9 cellular contexts compared by ENCODE assay signal in the genomic region with DNA sequence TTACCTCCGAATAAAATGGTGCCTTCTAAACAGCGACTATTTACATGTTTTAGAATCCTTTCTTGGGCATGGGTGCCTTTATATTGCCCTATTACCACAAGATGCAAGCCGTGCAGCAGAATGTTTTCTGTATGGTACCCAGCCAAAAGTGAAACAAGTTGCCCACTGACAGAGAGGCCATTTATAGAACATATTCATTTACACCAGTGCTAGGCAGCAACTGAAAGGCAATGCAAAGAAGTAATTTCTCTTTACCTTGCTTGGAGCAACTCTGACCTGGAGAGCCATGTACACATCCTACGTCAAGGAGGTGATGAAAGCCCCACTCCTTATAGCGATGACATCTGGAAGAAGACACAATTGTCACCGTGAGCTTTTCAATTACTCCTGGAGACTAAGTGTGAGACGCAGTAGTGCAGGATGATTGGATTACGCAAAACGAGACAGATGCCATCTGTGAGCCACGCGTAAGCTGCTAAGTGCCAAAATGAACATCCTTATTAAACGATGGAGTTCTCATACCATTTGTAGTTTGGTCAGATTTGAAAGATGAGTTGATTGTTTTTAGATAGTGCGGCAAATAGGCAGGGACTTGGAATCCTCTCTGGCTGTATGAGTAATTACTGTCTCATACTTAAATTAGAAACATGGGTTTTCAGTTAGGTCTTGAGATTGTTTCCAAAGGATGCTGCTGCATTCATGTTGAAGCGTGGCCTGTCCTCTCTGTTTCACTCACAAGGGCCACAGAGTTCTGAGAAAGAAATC. TPM values are rescaled to one million over a fixed set of nuclear protein-coding genes. Genes with fewer than 3 reads are reported as not detected.
DNase-seq lines count a peak whose midpoint lies in the region; ATAC-seq, FAIRE-seq and TF ChIP-seq lines count a peak whose summit lies in the region.
"Had no signal": no experiment of that assay in that cellular context is flagged by ENCODE, and none has a peak within 500 bp of the region (broad histone marks: within the 10 kb centered on the region; RNA-seq: fewer than 3 reads in every experiment).

A gene with protein sequence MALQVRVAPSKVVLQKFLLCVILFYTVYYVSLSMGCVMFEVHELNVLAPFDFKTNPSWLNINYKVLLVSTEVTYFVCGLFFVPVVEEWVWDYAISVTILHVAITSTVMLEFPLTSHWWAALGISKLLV (minus strand): TSS at position 415 of the 765 bp plus-strand sequence. CDS start 127 bp downstream, at position 288.

- no peaks in the 10 kb centered on the region for H3K36me3 ChIP-seq in BJ (ENCODE audit: control insufficient read depth, insufficient read depth, low read length)
- H3K36me3 ChIP-seq in keratinocyte (ENCODE audit: control insufficient read depth in 2 of 2, extremely low read depth in 1 of 2, insufficient read depth in 2 of 2, low read length in 2 of 2): no peaks in the 10 kb centered on the region
- no peaks in the 10 kb centered on the region for H3K36me3 ChIP-seq in tibial nerve
- H3K36me3 ChIP-seq in colonic mucosa: no peaks in the 10 kb centered on the region

- H3K9ac ChIP-seq in keratinocyte (ENCODE audit: control insufficient read depth, extremely low read depth, insufficient read depth, low read length): no peak within 1 kb of the TSS
- no peak within 1 kb of the TSS for H3K9ac ChIP-seq in colonic mucosa (ENCODE audit: low read depth in 2 of 2, low read length in 2 of 2)

- TF ChIP-seq CTCF in BJ (IDR thresholded peaks at IDR 0.05; ENCODE audit: insufficient read depth, low read depth, low read length) (no peak), keratinocyte (optimal IDR thresholded peaks at IDR 0.05 in 1 of 3, IDR thresholded peaks at IDR 0.05 in 1 of 3, conservative IDR thresholded peaks at IDR 0.05 in 1 of 3; ENCODE audit: extremely low read depth in 1 of 3, insufficient read depth in 2 of 3, low read length in 3 of 3) (no peak), tibial nerve (IDR thresholded peaks at IDR 0.05) (no peak), colonic mucosa (IDR thresholded peaks at IDR 0.05) (no peak)

- FAIRE-seq in H54 (lab: Jason Lieb, UNC) (peak; percentile 71), keratinocyte (lab: Jason Lieb, UNC) (peak; percentile 41), urothelium cell line (lab: Jason Lieb, UNC) (no peak)

- peaks cover 7% of the 10 kb centered on the region for H3K9me3 Mint-ChIP-seq in activated CD8-positive, alpha-beta T cell treated with anti-CD3 and anti-CD28 coated beads, Interleukin-2, amount 10 ng/mL, durations not matched to agents 7 days and 5 days (ENCODE audit: insufficient read depth)

- peak; percentile 61 for ATAC-seq in activated CD8-positive, alpha-beta T cell treated with anti-CD3 and anti-CD28 coated beads, Interleukin-2, amount 10 ng/mL, durations not matched to agents 7 days and 5 days
- ATAC-seq in HG02678 (IDR thresholded peaks at IDR 0.05; ENCODE audit: unreplicated experiment): no peak

- no peaks in the 10 kb centered on the region for H4K20me1 ChIP-seq in keratinocyte (ENCODE audit: control insufficient read depth, extremely low read depth, insufficient read depth, low read length)

- TF ChIP-seq POLR2A in H54 (IDR thresholded peaks at IDR 0.05; ENCODE audit: low read depth, low read length): no peak
- TF ChIP-seq POLR2A in tibial nerve (IDR thresholded peaks at IDR 0.05): no peak

- H3K4me3 ChIP-seq in BJ (ENCODE audit: low read depth, low read length) (no peak within 1 kb of the TSS), keratinocyte (ENCODE audit: control insufficient read depth in 2 of 3, extremely low read depth in 1 of 3, insufficient read depth in 2 of 3, low read depth in 1 of 3, low read length in 3 of 3) (peak within 1 kb of the TSS in 1 of 3 experiments; percentile 21), tibial nerve (peak within 1 kb of the TSS in 1 of 4 donors; percentile 16), colonic mucosa (no peak within 1 kb of the TSS)

- dilution Hi-C loops in keratinocyte (cut with MboI; ENCODE audit: extremely low pct_ligation_motif_present, low sequenced_read_pairs): no loop called here

- POLR2A ChIA-PET in BJ (lab: Charles Lee): interaction anchor here (0.7 kb wide), 1 partner anchor 20 kb away, joined by 8 read pairs; no protein-coding TSS in a partner anchor
- POLR2A ChIA-PET in activated CD8-positive, alpha-beta T cell treated with anti-CD3 and anti-CD28 coated beads, Interleukin-2, amount 10 ng/mL, durations not matched to agents 7 days and 5 days (lab: Charles Lee): no interaction called here

- 77% methylated on average over 14 of the region's 14 CpGs for WGBS in tibial nerve, 2 donors

- H3K4me3 Mint-ChIP-seq in activated CD8-positive, alpha-beta T cell treated with anti-CD3 and anti-CD28 coated beads, Interleukin-2, amount 10 ng/mL, durations not matched to agents 7 days and 5 days: peak within 1 kb of the TSS; percentile 69

- H3K4me2 ChIP-seq in keratinocyte (ENCODE audit: control insufficient read depth, extremely low read depth, insufficient read depth, low read depth, low read length): peak within 1 kb of the TSS; percentile 67

- H2AFZ ChIP-seq in keratinocyte (ENCODE audit: control insufficient read depth, low read length): peak within 1 kb of the TSS; percentile 30

- H3K27me3 ChIP-seq in BJ (ENCODE audit: control insufficient read depth, insufficient read depth, low read length) (no peaks in the 10 kb centered on the region), keratinocyte (ENCODE audit: control insufficient read depth, extremely low read depth, insufficient read depth, low read length) (no peaks in the 10 kb centered on the region), tibial nerve (no peaks in the 10 kb centered on the region), colonic mucosa (no peaks in the 10 kb centered on the region)

- no peak for TF ChIP-seq EP300 in tibial nerve (IDR thresholded peaks at IDR 0.05)

- intact Hi-C loops in colonic mucosa (cut with DNase I): no loop called here

- H3K27ac ChIP-seq in keratinocyte (ENCODE audit: control insufficient read depth, insufficient read depth, low read length): no peak within 1 kb of the TSS
- no peak within 1 kb of the TSS for H3K27ac ChIP-seq in tibial nerve
- no peak within 1 kb of the TSS for H3K27ac ChIP-seq in colonic mucosa

- peaks cover 2% of the 10 kb centered on the region for H3K27me3 Mint-ChIP-seq in activated CD8-positive, alpha-beta T cell treated with anti-CD3 and anti-CD28 coated beads, Interleukin-2, amount 10 ng/mL, durations not matched to agents 7 days and 5 days (ENCODE audit: low read depth)

- CTCF ChIA-PET in BJ (lab: Yijun Ruan, JAX): interaction anchor here (1.1 to 1.2 kb wide), 2 partner anchors 9 to 84 kb away, joined by 3 read pairs; no protein-coding TSS in a partner anchor
- CTCF ChIA-PET in activated CD8-positive, alpha-beta T cell treated with anti-CD3 and anti-CD28 coated beads, Interleukin-2, amount 10 ng/mL, durations not matched to agents 7 days and 5 days (lab: Charles Lee): interaction anchor here (1.2 kb wide), 1 partner anchor 29 kb away, joined by 3 read pairs; no protein-coding TSS in a partner anchor

- peak within 1 kb of the TSS; percentile 58 for H3K27ac Mint-ChIP-seq in activated CD8-positive, alpha-beta T cell treated with anti-CD3 and anti-CD28 coated beads, Interleukin-2, amount 10 ng/mL, durations not matched to agents 7 days and 5 days

- no peaks in the 10 kb centered on the region for H3K36me3 Mint-ChIP-seq in activated CD8-positive, alpha-beta T cell treated with anti-CD3 and anti-CD28 coated beads, Interleukin-2, amount 10 ng/mL, durations not matched to agents 7 days and 5 days (ENCODE audit: low read depth)

- H3K9me3 ChIP-seq in keratinocyte (ENCODE audit: control insufficient read depth, low read depth, low read length) (no peaks in the 10 kb centered on the region), tibial nerve (no peaks in the 10 kb centered on the region), colonic mucosa (no peaks in the 10 kb centered on the region)

- H3K79me2 ChIP-seq in keratinocyte (ENCODE audit: control insufficient read depth, insufficient read depth, low read length): no peaks in the 10 kb centered on the region

- no peaks in the 10 kb centered on the region for H3K9me1 ChIP-seq in keratinocyte (ENCODE audit: control insufficient read depth, extremely low read depth, insufficient read depth, low read length)

- H3K4me1 ChIP-seq in keratinocyte (ENCODE audit: control insufficient read depth, extremely low read depth, insufficient read depth, low read length) (peaks cover 23% of the 10 kb centered on the region), tibial nerve (peaks cover 0 to 23% (median 0%) of the 10 kb centered on the region in 4 donors), colonic mucosa (no peaks in the 10 kb centered on the region)

- peaks cover 11% of the 10 kb centered on the region for H3K4me1 Mint-ChIP-seq in activated CD8-positive, alpha-beta T cell treated with anti-CD3 and anti-CD28 coated beads, Interleukin-2, amount 10 ng/mL, durations not matched to agents 7 days and 5 days (ENCODE audit: low read depth)

- DNase-seq in BJ (ENCODE audit: low read depth) (peak; percentile 76), H54 (ENCODE audit: insufficient read length, low spot score) (no peak), keratinocyte (ENCODE audit: low read depth, low spot score) (no peak), tibial nerve (ENCODE audit: low spot score in 2 of 2) (no peak), colonic mucosa (no peak), urothelium cell line (ENCODE audit: low spot score) (no peak)
- DNase-seq in activated CD8-positive, alpha-beta T cell treated with anti-CD3 and anti-CD28 coated beads, Interleukin-2, amount 10 ng/mL, durations not matched to agents 7 days and 5 days: no peak
- DNase-seq: activated CD4-positive, alpha-beta T cell treated with anti-CD3 and anti-CD28 coated beads for 1 hour had no signal

RNA-seq across cellular contexts. Expression of the gene that starts here (rescaled TPM):
- not detected in 2 replicates for polyA plus RNA-seq in BJ (2011; rRNA removed)
- not detected in 2 replicates for polyA minus RNA-seq in BJ (2011; rRNA and poly(A)+ RNA removed)
- total RNA-seq in activated CD8-positive, alpha-beta T cell treated with anti-CD3 and anti-CD28 coated beads, Interleukin-2, amount 10 ng/mL, durations not matched to agents 7 days and 5 days: not detected
- polyA plus RNA-seq in keratinocyte: 0.12 TPM in 1 of 3 replicates, not detected in the others
- not detected for polyA plus RNA-seq in keratinocyte (2011; ENCODE audit: low read depth)
- not detected in 2 replicates for polyA plus RNA-seq in keratinocyte (2011; cell fraction: cytosol; rRNA removed)
- not detected in 2 replicates for polyA plus RNA-seq in keratinocyte (2011; cell fraction: nucleus; rRNA removed)
- polyA plus RNA-seq in keratinocyte (2012; ENCODE audit: low replicate concordance): not detected in 2 replicates
- not detected in 3 replicates for polyA minus RNA-seq in keratinocyte
- not detected for polyA minus RNA-seq in keratinocyte (2011; cell fraction: cytosol; rRNA and poly(A)+ RNA removed)
- not detected in 2 replicates for polyA minus RNA-seq in keratinocyte (2011; cell fraction: nucleus; rRNA and poly(A)+ RNA removed)
- total RNA-seq in tibial nerve: not detected
- not detected for total RNA-seq in colonic mucosa

Comparison
In these comparisons a context has a peak if more than half of its experiments do, and no peak if none do; other contexts are left out.
1. Peak in DNase-seq in BJ; RNA of the gene not detected or under 1 TPM.
2. Peak in ATAC-seq in activated CD8-positive, alpha-beta T cell treated with anti-CD3 and anti-CD28 coated beads, Interleukin-2, amount 10 ng/mL, durations not matched to agents 7 days and 5 days; RNA of the gene not detected or under 1 TPM.